Comparison of ENCODE assay signal across 8 cellular contexts in genomic region chr6:26312096-26312463, GRCh38. TPM values are rescaled to one million over a fixed set of nuclear protein-coding genes. Genes with fewer than 3 reads are reported as not detected.
A peak's percentile ranks its signal among the peaks of the same experiment; 100 is the strongest.
DNase-seq lines count a peak whose midpoint lies in the region; ATAC-seq, FAIRE-seq and TF ChIP-seq lines count a peak whose summit lies in the region.

No MANE protein-coding gene starts in this region.

- H2AK5ac ChIP-seq in H9 (ENCODE audit: insufficient read length, low read length) = no peak overlapping the region

- no peaks in the 10 kb centered on the region for H3K79me1 ChIP-seq in H9 (ENCODE audit: insufficient read depth, low read depth, low read length, poor library complexity, severe bottlenecking)

- no peaks in the 10 kb centered on the region for H3K79me2 ChIP-seq in H9 (ENCODE audit: insufficient read depth, low read length)

- FAIRE-seq in A549 (lab: Jason Lieb, UNC) = no peak

- H3K4me1 Mint-ChIP-seq in H9 = peaks cover 4 to 11% of the 10 kb centered on the region in 2 experiments
- peaks cover 41% of the 10 kb centered on the region for H3K4me1 Mint-ChIP-seq in activated naive CD8-positive, alpha-beta T cell treated with anti-CD3 and anti-CD28 coated beads, Interleukin-2, amount 10 ng/mL, durations not matched to agents 7 days and 5 days

- no peak overlapping the region for H2BK20ac ChIP-seq in H9 (ENCODE audit: low read depth, low read length, poor library complexity, severe bottlenecking)

- 14% methylated on average over 6 of the region's 6 CpGs for WGBS in A549 (ENCODE audit: missing lambda C conversion rate)
- no CpG with 5 or more reads among the region's 6 CpGs for WGBS in H9 (ENCODE audit: extremely low coverage, insufficient read length, low lambda C conversion rate)
- WGBS in upper lobe of left lung, 2 donors = 6 to 9% methylated on average over 6 of the region's 6 CpGs

- H3K27ac ChIP-seq in A549 = peak overlapping the region; percentile 54 to 76; a peak in 5 of 6 replicates
- H3K27ac ChIP-seq in H9 (ENCODE audit: insufficient read length, low read depth, low read length) = no peak overlapping the region
- peak overlapping the region; percentile 10 to 64 (median 46) for H3K27ac ChIP-seq in upper lobe of left lung

- H4K5ac ChIP-seq in H9 (ENCODE audit: insufficient read length, low read depth, low read length) = no peak overlapping the region

- H3K4me3 ChIP-seq in A549 (peak overlapping the region; percentile 69), upper lobe of left lung (peak overlapping the region; percentile 8 to 58 (median 43))

- peak overlapping the region; percentile 45 for H3K9ac ChIP-seq in H9 (ENCODE audit: extremely low read depth, insufficient read length, low read length)

- no peaks in the 10 kb centered on the region for H3K36me3 ChIP-seq in upper lobe of left lung

- H3T11ph ChIP-seq in H9 (ENCODE audit: low read length) = no peak overlapping the region

- H4K91ac ChIP-seq in H9 (ENCODE audit: insufficient read length, low read depth, low read length) = no peak overlapping the region

- H3K4ac ChIP-seq in H9 (ENCODE audit: low read depth, low read length) = no peak overlapping the region

- peaks cover 10% of the 10 kb centered on the region for H3K23me2 ChIP-seq in H9 (ENCODE audit: insufficient read length, low read depth, low read length, poor library complexity, severe bottlenecking)

- CTCF ChIA-PET in A549 (lab: Yijun Ruan, JAX) = no interaction called here

- H3K4me1 ChIP-seq in A549 (peaks cover 16% of the 10 kb centered on the region), H9 (ENCODE audit: insufficient read depth, low read length) (no peaks in the 10 kb centered on the region), upper lobe of left lung (peaks cover 7 to 23% (median 11%) of the 10 kb centered on the region in 4 donors)

- TF ChIP-seq CTCF in A549 (IDR thresholded peaks at IDR 0.05) (no peak), H9 (conservative IDR thresholded peaks at IDR 0.05) (no peak), upper lobe of left lung (IDR thresholded peaks at IDR 0.05) (no peak)

- no peak overlapping the region for H2BK120ac ChIP-seq in H9 (ENCODE audit: low read depth, low read length, poor library complexity, severe bottlenecking)

- H2AFZ ChIP-seq in H9 (ENCODE audit: low read length) = no peak overlapping the region

- no peak for DNase-seq in A549 (ENCODE audit: low read depth in 1 of 2, low spot score in 1 of 2)
- no peak for DNase-seq in H9
- DNase-seq in activated naive CD8-positive, alpha-beta T cell treated with anti-CD3 and anti-CD28 coated beads, Interleukin-2, amount 10 ng/mL, durations not matched to agents 7 days and 5 days = no peak
- peak; percentile 76 for DNase-seq in kidney glomerular epithelial cell (lab: John Stamatoyannopoulos, UW)
- DNase-seq in upper lobe of left lung = no peak
- no peak for DNase-seq in NCI-H446 treated with DMSO at 0.1 percent for 48 hours (lab: John Stamatoyannopoulos, UW)
- DNase-seq in midbrain (lab: John Stamatoyannopoulos, UW) = no peak
- no peak for DNase-seq in iPS-NIHi11 (ENCODE audit: low spot score)

- no peak overlapping the region for H2BK15ac ChIP-seq in H9 (ENCODE audit: low read depth, low read length)

- no peak overlapping the region for H3K23ac ChIP-seq in H9 (ENCODE audit: insufficient read length, low read depth, low read length)

- TF ChIP-seq EP300 in A549 (IDR thresholded peaks at IDR 0.05) = no peak
- no peak for TF ChIP-seq EP300 in upper lobe of left lung (IDR thresholded peaks at IDR 0.05)

- no peak overlapping the region for H3K18ac ChIP-seq in H9 (ENCODE audit: insufficient read length, low read depth, low read length)

- ATAC-seq in A549 (no peak), upper lobe of left lung (ENCODE audit: low FRiP score in 2 of 2) (no peak)
- ATAC-seq in activated naive CD8-positive, alpha-beta T cell treated with anti-CD3 and anti-CD28 coated beads, Interleukin-2, amount 10 ng/mL, durations not matched to agents 7 days and 5 days (ENCODE audit: low read depth) = no peak

- H3K9me3 Mint-ChIP-seq in H9 = no peaks in the 10 kb centered on the region; a peak in 1 of 5 replicates
- no peaks in the 10 kb centered on the region for H3K9me3 Mint-ChIP-seq in activated naive CD8-positive, alpha-beta T cell treated with anti-CD3 and anti-CD28 coated beads, Interleukin-2, amount 10 ng/mL, durations not matched to agents 7 days and 5 days

- H3K4me2 ChIP-seq in A549 (peak overlapping the region; percentile 95), H9 (ENCODE audit: insufficient read depth, insufficient read length, low read length) (peak overlapping the region; percentile 80)

- TF ChIP-seq POLR2A in A549 (IDR thresholded peaks at IDR 0.05; ENCODE audit: low read length) (no peak), upper lobe of left lung (IDR thresholded peaks at IDR 0.05) (no peak)

- TF ChIP-seq RAD21 in A549 (conservative IDR thresholded peaks at IDR 0.05 in 1 of 2, IDR thresholded peaks at IDR 0.05 in 1 of 2) = no peak

- no peak overlapping the region for H3K14ac ChIP-seq in H9 (ENCODE audit: insufficient read depth, low read length)

- peak overlapping the region; percentile 86 to 96 for H3K4me3 Mint-ChIP-seq in H9
- H3K4me3 Mint-ChIP-seq in activated naive CD8-positive, alpha-beta T cell treated with anti-CD3 and anti-CD28 coated beads, Interleukin-2, amount 10 ng/mL, durations not matched to agents 7 days and 5 days = peak overlapping the region; percentile 76

- H2BK12ac ChIP-seq in H9 (ENCODE audit: insufficient read length, low read depth, low read length) = no peak overlapping the region

- H4K8ac ChIP-seq in H9 (replicated peaks; ENCODE audit: insufficient read length, low read depth, low read length) = no peak overlapping the region

- H3K56ac ChIP-seq in H9 (ENCODE audit: insufficient read length, low read depth, low read length) = no peak overlapping the region

- peaks cover 12% of the 10 kb centered on the region; the same call in 1 of the 2 replicates for H3K27me3 Mint-ChIP-seq in H9 (ENCODE audit: low read depth)
- no peaks in the 10 kb centered on the region for H3K27me3 Mint-ChIP-seq in activated naive CD8-positive, alpha-beta T cell treated with anti-CD3 and anti-CD28 coated beads, Interleukin-2, amount 10 ng/mL, durations not matched to agents 7 days and 5 days

- H3K36me3 Mint-ChIP-seq in H9 (ENCODE audit: insufficient read depth in 1 of 3, low read depth in 3 of 3) = no peaks in the 10 kb centered on the region
- no peaks in the 10 kb centered on the region for H3K36me3 Mint-ChIP-seq in activated naive CD8-positive, alpha-beta T cell treated with anti-CD3 and anti-CD28 coated beads, Interleukin-2, amount 10 ng/mL, durations not matched to agents 7 days and 5 days

- H3K9me3 ChIP-seq in A549 = no peaks in the 10 kb centered on the region
- no peaks in the 10 kb centered on the region for H3K9me3 ChIP-seq in H9 (ENCODE audit: control insufficient read depth, low read depth, low read length)
- no peaks in the 10 kb centered on the region for H3K9me3 ChIP-seq in upper lobe of left lung

- no peaks in the 10 kb centered on the region for H3K27me3 ChIP-seq in H9 (ENCODE audit: insufficient read depth, low read length)
- no peaks in the 10 kb centered on the region for H3K27me3 ChIP-seq in upper lobe of left lung

- H3K27ac Mint-ChIP-seq in H9 = no peak overlapping the region
- H3K27ac Mint-ChIP-seq in activated naive CD8-positive, alpha-beta T cell treated with anti-CD3 and anti-CD28 coated beads, Interleukin-2, amount 10 ng/mL, durations not matched to agents 7 days and 5 days = peak overlapping the region; percentile 77

- POLR2A ChIA-PET in A549 (lab: Yijun Ruan, JAX) = interaction anchor here (0.5 kb wide), 1 partner anchor 1579 kb away, joined by 3 read pairs; no protein-coding TSS in a partner anchor
- POLR2A ChIA-PET in activated naive CD8-positive, alpha-beta T cell treated with anti-CD3 and anti-CD28 coated beads, Interleukin-2, amount 10 ng/mL, durations not matched to agents 7 days and 5 days (lab: Charles Lee) = interaction anchor here (0.8 to 2.4 kb wide), 2 partner anchors 9 to 27 kb away, joined by 3 to 15 read pairs; a partner anchor contains a TSS

- H4K20me1 ChIP-seq in H9 (ENCODE audit: control insufficient read depth, insufficient read depth, insufficient read length) = no peaks in the 10 kb centered on the region

- no peak overlapping the region for H2BK5ac ChIP-seq in H9 (ENCODE audit: insufficient read length, low read length)

TF ChIP-seq in A549, 52 proteins besides CTCF, POLR2A, EP300 and RAD21:
- TF ChIP-seq MAZ (IDR thresholded peaks at IDR 0.05; ENCODE audit: borderline replicate concordance, low read depth, low read length) = no peak

RNA-seq across cellular contexts. Expression of gene BTN3A2, which starts 52.9 kb away (rescaled TPM):
- polyA plus RNA-seq in A549 (2011; rRNA removed) = 13.4 and 13.5 TPM in 2 replicates
- 4.3 and 5.5 TPM in 2 replicates for polyA plus RNA-seq in A549 (2012; cell fraction: cytosol; rRNA removed)
- polyA plus RNA-seq in A549 (2012; cell fraction: nucleus; rRNA removed) = 3.3 and 4.1 TPM in 2 replicates
- 4.2 to 5.1 TPM (median 4.8 TPM) in 3 replicates for polyA plus RNA-seq in A549 (2017; fragmentation: RNase III; extraction: RNeasy Plus Mini Kit Qiagen cat#74134 plus additional on column Dnase treatment)
- polyA minus RNA-seq in A549 (2011; rRNA and poly(A)+ RNA removed) = 4.9 and 11.7 TPM in 2 replicates
- 3.3 and 4.0 TPM in 2 replicates for total RNA-seq in H9 (2021)
- 100 to 1,000 TPM; 102 to 122 TPM for total RNA-seq in activated naive CD8-positive, alpha-beta T cell treated with anti-CD3 and anti-CD28 coated beads, Interleukin-2, amount 10 ng/mL, durations not matched to agents 7 days and 5 days
- 10 to 100 TPM; 30.1 to 71.2 (median 54.2) TPM for total RNA-seq in upper lobe of left lung
